ENCODE assay signal across 13 cellular contexts in genomic region chr17:29146369-29146972, GRCh38. TPM values are rescaled to one million over a fixed set of nuclear protein-coding genes. Genes with fewer than 3 reads are reported as not detected.
DNase-seq lines count a peak whose midpoint lies in the region; ATAC-seq and TF ChIP-seq lines count a peak whose summit lies in the region.
"Had no signal": no experiment of that assay in that cellular context is flagged by ENCODE, and none has a peak within 500 bp of the region (broad histone marks: within the 10 kb centered on the region; RNA-seq: fewer than 3 reads in every experiment).

No MANE protein-coding gene starts in this region.

- intact Hi-C loops in activated CD4-positive, alpha-beta T cell treated with anti-CD3 and anti-CD28 coated beads for 36 hours (cut with DNase I, micrococcal nuclease) = no loop called here
- intact Hi-C loops in natural killer cell (cut with micrococcal nuclease) = no loop called here

- H3K36me3 Mint-ChIP-seq in activated CD4-positive, alpha-beta T cell treated with anti-CD3 and anti-CD28 coated beads for 36 hours (ENCODE audit: low read depth) = peaks cover 2% of the 10 kb centered on the region
- no peaks in the 10 kb centered on the region for H3K36me3 Mint-ChIP-seq in IgD-negative memory B cell
- H3K36me3 Mint-ChIP-seq in activated naive CD8-positive, alpha-beta T cell treated with anti-CD3 and anti-CD28 coated beads, Interleukin-2, amount 50 U/mL, for 24 hours (ENCODE audit: low read depth) = no peaks in the 10 kb centered on the region
- no peaks in the 10 kb centered on the region for H3K36me3 Mint-ChIP-seq in natural killer cell

- no peak for TF ChIP-seq CTCF in natural killer cell (IDR thresholded peaks at IDR 0.05)

- POLR2A ChIA-PET in activated CD4-positive, alpha-beta T cell treated with anti-CD3 and anti-CD28 coated beads for 36 hours (lab: Charles Lee) = interaction anchor here (1.1 to 1.7 kb wide), 2 partner anchors 144 to 146 kb away, joined by 4 to 6 read pairs; no protein-coding TSS in a partner anchor

- CTCF ChIA-PET in activated CD4-positive, alpha-beta T cell treated with anti-CD3 and anti-CD28 coated beads for 36 hours (lab: Charles Lee) = interaction anchor here (0.7 to 21.7 kb wide), 22 partner anchors 8 to 470 kb away, joined by 3 to 300 read pairs (median 4); partner anchors contain the start of genes MYO18A and NUFIP2

- no peak overlapping the region for H3K4me3 Mint-ChIP-seq in activated CD4-positive, alpha-beta T cell treated with anti-CD3 and anti-CD28 coated beads for 36 hours
- H3K4me3 Mint-ChIP-seq in IgD-negative memory B cell = peak overlapping the region in 2 of 4 donors; percentile 16 to 22
- no peak overlapping the region for H3K4me3 Mint-ChIP-seq in activated naive CD8-positive, alpha-beta T cell treated with anti-CD3 and anti-CD28 coated beads, Interleukin-2, amount 50 U/mL, for 24 hours
- no peak overlapping the region for H3K4me3 Mint-ChIP-seq in natural killer cell

- no peaks in the 10 kb centered on the region for H3K27me3 Mint-ChIP-seq in activated CD4-positive, alpha-beta T cell treated with anti-CD3 and anti-CD28 coated beads for 36 hours
- H3K27me3 Mint-ChIP-seq in IgD-negative memory B cell (no peaks in the 10 kb centered on the region), natural killer cell (ENCODE audit: low read depth in 2 of 2) (no peaks in the 10 kb centered on the region)
- no peaks in the 10 kb centered on the region for H3K27me3 Mint-ChIP-seq in activated naive CD8-positive, alpha-beta T cell treated with anti-CD3 and anti-CD28 coated beads, Interleukin-2, amount 50 U/mL, for 24 hours

- DNase-seq in activated CD4-positive, alpha-beta T cell treated with anti-CD3 and anti-CD28 coated beads for 36 hours = peak; percentile 38
- DNase-seq in activated CD4-positive, alpha-beta T cell treated with anti-CD3 and anti-CD28 coated beads for 4 hours = no peak
- no peak for DNase-seq in activated naive CD8-positive, alpha-beta T cell treated with anti-CD3 and anti-CD28 coated beads, Interleukin-2, amount 50 U/mL, for 24 hours
- DNase-seq in natural killer cell (no peak), A172 (ENCODE audit: low spot score) (no peak), DMS53 treated with DMSO at 0.1 percent for 48 hours (lab: John Stamatoyannopoulos, UW; ENCODE audit: unreplicated experiment) (no peak)
- DNase-seq in stimulated activated CD4-positive, alpha-beta T cell treated with anti-CD3 and anti-CD28 coated beads, Interleukin-2, amount 100 ng/mL, for 48 hours = no peak
- DNase-seq: COR-L47, KG1, mammary epithelial cell, NCI-H1694, NCI-H526 treated with DMSO at 0.1 percent for 48 hours had no signal

- H3K9me3 Mint-ChIP-seq in activated CD4-positive, alpha-beta T cell treated with anti-CD3 and anti-CD28 coated beads for 36 hours (ENCODE audit: low read depth) = no peaks in the 10 kb centered on the region
- H3K9me3 Mint-ChIP-seq in IgD-negative memory B cell = no peaks in the 10 kb centered on the region
- no peaks in the 10 kb centered on the region for H3K9me3 Mint-ChIP-seq in activated naive CD8-positive, alpha-beta T cell treated with anti-CD3 and anti-CD28 coated beads, Interleukin-2, amount 50 U/mL, for 24 hours
- H3K9me3 Mint-ChIP-seq in natural killer cell = no peaks in the 10 kb centered on the region

- peak; percentile 37 for ATAC-seq in activated CD4-positive, alpha-beta T cell treated with anti-CD3 and anti-CD28 coated beads for 36 hours
- ATAC-seq in activated naive CD8-positive, alpha-beta T cell treated with anti-CD3 and anti-CD28 coated beads, Interleukin-2, amount 50 U/mL, for 24 hours = peak; percentile 11
- no peak for ATAC-seq in natural killer cell

- peaks cover 61% of the 10 kb centered on the region for H3K4me1 Mint-ChIP-seq in activated CD4-positive, alpha-beta T cell treated with anti-CD3 and anti-CD28 coated beads for 36 hours
- H3K4me1 Mint-ChIP-seq in IgD-negative memory B cell (peaks cover 38 to 48% (median 40%) of the 10 kb centered on the region in 3 donors), natural killer cell (peaks cover 29 to 54% of the 10 kb centered on the region in 2 donors)
- peaks cover 64% of the 10 kb centered on the region for H3K4me1 Mint-ChIP-seq in activated naive CD8-positive, alpha-beta T cell treated with anti-CD3 and anti-CD28 coated beads, Interleukin-2, amount 50 U/mL, for 24 hours

- peak overlapping the region; percentile 71 for H3K27ac Mint-ChIP-seq in activated CD4-positive, alpha-beta T cell treated with anti-CD3 and anti-CD28 coated beads for 36 hours
- H3K27ac Mint-ChIP-seq in IgD-negative memory B cell = peak overlapping the region in 2 of 3 donors; percentile 34 to 63
- H3K27ac Mint-ChIP-seq in activated naive CD8-positive, alpha-beta T cell treated with anti-CD3 and anti-CD28 coated beads, Interleukin-2, amount 50 U/mL, for 24 hours = peak overlapping the region; percentile 70
- H3K27ac Mint-ChIP-seq in natural killer cell = peak overlapping the region; percentile 88 to 90

RNA-seq across cellular contexts. Expression of gene MYO18A, which starts 33.7 kb away (rescaled TPM):
- 10 to 100 TPM; 31.9 to 38.2 TPM for total RNA-seq in activated CD4-positive, alpha-beta T cell treated with anti-CD3 and anti-CD28 coated beads for 36 hours
- polyA plus RNA-seq in IgD-negative memory B cell = 39.6 TPM
- 100 to 1,000 TPM; 110 to 117 (median 115) TPM for total RNA-seq in natural killer cell
- 35.8 and 43.9 TPM in 2 replicates for total RNA-seq in A172 (2014; rRNA removed; shearing (Covaris generic))

Comparison
In these comparisons a context has a peak if more than half of its experiments do, and no peak if none do; other contexts are left out.
1. ATAC-seq: peak in activated CD4-positive, alpha-beta T cell treated with anti-CD3 and anti-CD28 coated beads for 36 hours (single experiment) and activated naive CD8-positive, alpha-beta T cell treated with anti-CD3 and anti-CD28 coated beads, Interleukin-2, amount 50 U/mL, for 24 hours (single experiment); none in natural killer cell (0 of 3).
2. Peak in every context shown above with its lines, with median percentiles within 50 percentile points of each other: H3K27ac Mint-ChIP-seq.